29 cellular contexts compared by ENCODE assay signal in genomic region chr4:52945982-52946381, GRCh38.
"Had no signal": no experiment of that assay in that cellular context is flagged by ENCODE, and none has a peak within 500 bp of the region (broad histone marks: within the 10 kb centered on the region; RNA-seq: fewer than 3 reads in every experiment).

No MANE protein-coding gene starts in this region.

- ATAC-seq: foreskin keratinocyte; gastroesophageal sphincter; mucosa of descending colon; natural killer cell treated with Interleukin-12 subunit alpha and Interleukin-12 subunit beta and Interleukin-15 and Interleukin-18, amount 100 ng/mL, for 72 hours; sciatic nerve; stimulated activated memory B cell treated with anti-CD40 and anti-IgM and Interleukin-4, amounts not matched to agents 10 μg/mL and 1 μg/mL and 100 μg/mL, for 72 hours had no signal

- H3K9me3 ChIP-seq: esophagus muscularis mucosa, gastroesophageal sphincter, mucosa of descending colon, ovary, thoracic aorta, tibial nerve, upper lobe of left lung, vagina had no signal

- H3K27ac ChIP-seq: coronary artery, esophagus muscularis mucosa, foreskin keratinocyte, gastroesophageal sphincter, thoracic aorta, tibial nerve, upper lobe of left lung, vagina had no signal

- H3K27me3 Mint-ChIP-seq: naive B cell; natural killer cell treated with Interleukin-12 subunit alpha and Interleukin-12 subunit beta and Interleukin-15 and Interleukin-18, amount 100 ng/mL, for 72 hours; stimulated activated memory B cell treated with anti-CD40 and anti-IgM and Interleukin-4, amounts not matched to agents 10 μg/mL and 1 μg/mL and 100 μg/mL, for 72 hours; stimulated activated naive CD8-positive, alpha-beta T cell treated with anti-CD3 and anti-CD28 coated beads, Interleukin-15, Interleukin-2, amounts not matched to agents 100 ng/mL and 50 ng/mL, for 24 hours had no signal

- H3K4me3 ChIP-seq: coronary artery, esophagus muscularis mucosa, gastroesophageal sphincter, mucosa of descending colon, ovary, thoracic aorta, tibial nerve, upper lobe of left lung, vagina had no signal

- H3K9me3 Mint-ChIP-seq: immature natural killer cell; naive B cell; natural killer cell treated with Interleukin-12 subunit alpha and Interleukin-12 subunit beta and Interleukin-15 and Interleukin-18, amount 100 ng/mL, for 72 hours; stimulated activated memory B cell treated with anti-CD40 and anti-IgM and Interleukin-4, amounts not matched to agents 10 μg/mL and 1 μg/mL and 100 μg/mL, for 72 hours; stimulated activated naive CD8-positive, alpha-beta T cell treated with anti-CD3 and anti-CD28 coated beads, Interleukin-15, Interleukin-2, amounts not matched to agents 100 ng/mL and 50 ng/mL, for 24 hours had no signal

- FAIRE-seq: endothelial cell of umbilical vein, keratinocyte had no signal

- H3K4me1 Mint-ChIP-seq: immature natural killer cell; naive B cell; stimulated activated memory B cell treated with anti-CD40 and anti-IgM and Interleukin-4, amounts not matched to agents 10 μg/mL and 1 μg/mL and 100 μg/mL, for 72 hours had no signal

- H3K27ac Mint-ChIP-seq: immature natural killer cell; natural killer cell treated with Interleukin-12 subunit alpha and Interleukin-12 subunit beta and Interleukin-15 and Interleukin-18, amount 100 ng/mL, for 72 hours; stimulated activated memory B cell treated with anti-CD40 and anti-IgM and Interleukin-4, amounts not matched to agents 10 μg/mL and 1 μg/mL and 100 μg/mL, for 72 hours; stimulated activated naive CD8-positive, alpha-beta T cell treated with anti-CD3 and anti-CD28 coated beads, Interleukin-15, Interleukin-2, amounts not matched to agents 100 ng/mL and 50 ng/mL, for 24 hours had no signal

- H3K27me3 ChIP-seq: esophagus muscularis mucosa, foreskin keratinocyte, gastroesophageal sphincter, ovary, tibial nerve, upper lobe of left lung, vagina had no signal

- DNase-seq: central memory CD4-positive, alpha-beta T cell; dermis blood vessel endothelial cell; effector memory CD4-positive, alpha-beta T cell; foreskin keratinocyte; hypothalamus; immature natural killer cell; mesenchymal stem cell; mucosa of descending colon; naive B cell; occipital lobe; ovary; posterior cingulate gyrus; retina; stimulated activated CD4-positive, alpha-beta T cell treated with anti-CD3 and anti-CD28 coated beads, Interleukin-2, amount 100 ng/mL, for 24 hours; stimulated activated CD4-positive, alpha-beta T cell treated with anti-CD3 and anti-CD28 coated beads, Interleukin-4, amount 100 ng/mL, for 4 hours; upper lobe of left lung had no signal

- H3K4me3 Mint-ChIP-seq: immature natural killer cell; mesothelial cell of epicardium; naive B cell; natural killer cell treated with Interleukin-12 subunit alpha and Interleukin-12 subunit beta and Interleukin-15 and Interleukin-18, amount 100 ng/mL, for 72 hours; stimulated activated memory B cell treated with anti-CD40 and anti-IgM and Interleukin-4, amounts not matched to agents 10 μg/mL and 1 μg/mL and 100 μg/mL, for 72 hours; stimulated activated naive CD8-positive, alpha-beta T cell treated with anti-CD3 and anti-CD28 coated beads, Interleukin-15, Interleukin-2, amounts not matched to agents 100 ng/mL and 50 ng/mL, for 24 hours had no signal

- H3K4me1 ChIP-seq: esophagus muscularis mucosa, foreskin keratinocyte, gastroesophageal sphincter, tibial nerve, upper lobe of left lung, vagina had no signal

- H3K36me3 ChIP-seq: esophagus muscularis mucosa, gastroesophageal sphincter, ovary, thoracic aorta, upper lobe of left lung, vagina had no signal
